ENCODE assay signal across 29 cellular contexts in genomic region chr18:9126337-9126736, GRCh38. TPM values are rescaled to one million over a fixed set of nuclear protein-coding genes. Genes with fewer than 3 reads are reported as not detected.
DNase-seq lines count a peak whose midpoint lies in the region; ATAC-seq and FAIRE-seq lines count a peak whose summit lies in the region.
"Had no signal": no experiment of that assay in that cellular context is flagged by ENCODE, and none has a peak within 500 bp of the region (broad histone marks: within the 10 kb centered on the region; RNA-seq: fewer than 3 reads in every experiment).

No MANE protein-coding gene starts in this region.

- H3K4me3 Mint-ChIP-seq in activated T-cell treated with anti-CD3 and anti-CD28 coated beads, Interleukin-2, amount 50 U/mL, for 72 hours = no peak overlapping the region
- H3K4me3 Mint-ChIP-seq: activated naive CD4-positive, alpha-beta T cell treated with anti-CD3 and anti-CD28 coated beads, Interleukin-2, amount 10 ng/mL, durations not matched to agents 7 days and 5 days; stimulated activated naive CD8-positive, alpha-beta T cell treated with anti-CD3 and anti-CD28 coated beads, Interleukin-15, amount 100 ng/mL, for 72 hours; T-helper 2 cell treated with Interferon-gamma antibody and Interleukin-4, amounts not matched to agents 5 μg/mL and 100 μg/mL, for 36 hours had no signal

- DNase-seq in activated T-cell treated with anti-CD3 and anti-CD28 coated beads, Interleukin-2, amount 50 U/mL, for 72 hours = no peak
- no peak for DNase-seq in activated T-cell treated with anti-CD3 and anti-CD28 coated beads, Interleukin-2, amount 50 U/mL, for 48 hours
- DNase-seq in GM19239 (ENCODE audit: insufficient read length, low spot score) (no peak), left ventricle myocardium superior (no peak), CD1c-positive myeloid dendritic cell (ENCODE audit: extremely low spot score) (no peak)
- DNase-seq in activated CD8-positive, alpha-beta memory T cell treated with anti-CD3 and anti-CD28 coated beads, Interleukin-2, amount 50 U/mL, for 48 hours = no peak
- DNase-seq: activated CD4-positive, alpha-beta T cell treated with anti-CD3 and anti-CD28 coated beads for 4 hours; activated naive CD4-positive, alpha-beta T cell treated with anti-CD3 and anti-CD28 coated beads, Interleukin-2, amount 10 ng/mL, durations not matched to agents 7 days and 5 days; AML-193; hypothalamus; Kasumi-1; left cardiac atrium; NCI-H1417 treated with DMSO at 0.1 percent for 48 hours; NCI-H2029 treated with DMSO at 0.1 percent for 48 hours; NCI-H345; NCI-H69; SHP77 treated with DMSO at 0.1 percent for 48 hours; spleen; stimulated activated CD4-positive, alpha-beta T cell treated with anti-CD3 and anti-CD28 coated beads, Interleukin-2, amount 100 ng/mL, for 24 hours; stimulated activated naive CD8-positive, alpha-beta T cell treated with anti-CD3 and anti-CD28 coated beads, Interleukin-15, amount 100 ng/mL, for 72 hours had no signal

- H3K4me3 ChIP-seq in skeletal muscle tissue (ENCODE audit: low read length in 3 of 3) = peak overlapping the region; percentile 6 to 32 (median 15)
- H3K4me3 ChIP-seq: gastroesophageal sphincter, HAP-1, spleen, thoracic aorta had no signal

- H3K27me3 ChIP-seq in skeletal muscle tissue (ENCODE audit: control insufficient read depth in 3 of 3, insufficient read depth in 3 of 3, low read length in 3 of 3) = no peaks in the 10 kb centered on the region
- H3K27me3 ChIP-seq: gastroesophageal sphincter, spleen had no signal

- H3K9ac ChIP-seq in skeletal muscle tissue (ENCODE audit: low read depth in 1 of 3, low read length in 3 of 3) = peak overlapping the region; percentile 2 to 72 (median 63)
- H3K9ac ChIP-seq: parathyroid adenoma had no signal

- H3K9me3 Mint-ChIP-seq in activated T-cell treated with anti-CD3 and anti-CD28 coated beads, Interleukin-2, amount 50 U/mL, for 72 hours = no peaks in the 10 kb centered on the region
- H3K9me3 Mint-ChIP-seq: activated naive CD4-positive, alpha-beta T cell treated with anti-CD3 and anti-CD28 coated beads, Interleukin-2, amount 10 ng/mL, durations not matched to agents 7 days and 5 days; stimulated activated naive CD8-positive, alpha-beta T cell treated with anti-CD3 and anti-CD28 coated beads, Interleukin-15, amount 100 ng/mL, for 72 hours; T-helper 2 cell treated with Interferon-gamma antibody and Interleukin-4, amounts not matched to agents 5 μg/mL and 100 μg/mL, for 36 hours had no signal

- H3K36me3 ChIP-seq in skeletal muscle tissue (ENCODE audit: control insufficient read depth in 3 of 3, insufficient read depth in 3 of 3, low read length in 3 of 3) = peaks cover 10 to 23% (median 13%) of the 10 kb centered on the region in 3 donors

- H3K36me3 Mint-ChIP-seq in activated T-cell treated with anti-CD3 and anti-CD28 coated beads, Interleukin-2, amount 50 U/mL, for 72 hours (ENCODE audit: insufficient read depth in 2 of 2) = peaks cover 26 to 57% of the 10 kb centered on the region in 2 donors

- intact Hi-C loops in left ventricle myocardium superior (cut with micrococcal nuclease) = no loop called here

- ATAC-seq in activated T-cell treated with anti-CD3 and anti-CD28 coated beads, Interleukin-2, amount 50 U/mL, for 72 hours (replicated peaks in 1 of 2) = no peak
- ATAC-seq in left ventricle myocardium superior (peak; percentile 85), HG02981 (IDR thresholded peaks at IDR 0.05; ENCODE audit: unreplicated experiment) (no peak)
- ATAC-seq: gastroesophageal sphincter; HepG2; stimulated activated naive CD8-positive, alpha-beta T cell treated with anti-CD3 and anti-CD28 coated beads, Interleukin-15, amount 100 ng/mL, for 72 hours had no signal

- H3K27me3 Mint-ChIP-seq in activated T-cell treated with anti-CD3 and anti-CD28 coated beads, Interleukin-2, amount 50 U/mL, for 72 hours (ENCODE audit: low read depth) = no peaks in the 10 kb centered on the region
- H3K27me3 Mint-ChIP-seq: activated naive CD4-positive, alpha-beta T cell treated with anti-CD3 and anti-CD28 coated beads, Interleukin-2, amount 10 ng/mL, durations not matched to agents 7 days and 5 days; stimulated activated naive CD8-positive, alpha-beta T cell treated with anti-CD3 and anti-CD28 coated beads, Interleukin-15, amount 100 ng/mL, for 72 hours had no signal

- H3K9me3 ChIP-seq in skeletal muscle tissue (ENCODE audit: control insufficient read depth in 3 of 3, low read length in 3 of 3) = no peaks in the 10 kb centered on the region
- H3K9me3 ChIP-seq: gastroesophageal sphincter, HAP-1, spleen, thoracic aorta had no signal

- peaks cover 6 to 20% (median 18%) of the 10 kb centered on the region in 3 donors for H3K4me1 ChIP-seq in skeletal muscle tissue (ENCODE audit: control insufficient read depth in 3 of 3, insufficient read depth in 3 of 3, low read length in 3 of 3)
- H3K4me1 ChIP-seq: HAP-1, parathyroid adenoma had no signal

- H3K27ac ChIP-seq in skeletal muscle tissue (ENCODE audit: low read depth, low read length) = peak overlapping the region; percentile 80
- H3K27ac ChIP-seq: parathyroid adenoma, spleen had no signal

- FAIRE-seq in GM19239 (lab: Jason Lieb, UNC) = peak; percentile 11
- FAIRE-seq: A204.1, HepG2 had no signal

- H3K4me1 Mint-ChIP-seq in activated T-cell treated with anti-CD3 and anti-CD28 coated beads, Interleukin-2, amount 50 U/mL, for 72 hours (ENCODE audit: low read depth) = peaks cover 39% of the 10 kb centered on the region

- peak overlapping the region; percentile 87 for H3K27ac Mint-ChIP-seq in activated T-cell treated with anti-CD3 and anti-CD28 coated beads, Interleukin-2, amount 50 U/mL, for 72 hours
- H3K27ac Mint-ChIP-seq: activated naive CD4-positive, alpha-beta T cell treated with anti-CD3 and anti-CD28 coated beads, Interleukin-2, amount 10 ng/mL, durations not matched to agents 7 days and 5 days had no signal

RNA-seq across cellular contexts. Expression of gene ANKRD12, which starts 10.2 kb away (rescaled TPM):
- total RNA-seq in activated T-cell treated with anti-CD3 and anti-CD28 coated beads, Interleukin-2, amount 50 U/mL, for 72 hours = 100 to 1,000 TPM in 1 of 2 donors, 10 to 100 TPM in 1; 84.4 to 123 TPM
- total RNA-seq in left ventricle myocardium superior = 46.1 TPM
- 26.1 TPM for total RNA-seq in skeletal muscle tissue

RNA-seq across cellular contexts. Expression of gene NDUFV2, which starts 23.8 kb away (rescaled TPM):
- total RNA-seq in activated T-cell treated with anti-CD3 and anti-CD28 coated beads, Interleukin-2, amount 50 U/mL, for 72 hours = 100 to 1,000 TPM; 394 to 497 TPM
- total RNA-seq in left ventricle myocardium superior = 496 TPM
- total RNA-seq in skeletal muscle tissue = 124 TPM
